In genomic region chr19:45526971-45527370, GRCh38 we compare ENCODE assay signal across 3 cellular contexts.
TF ChIP-seq lines count a peak whose summit lies in the region.

No MANE protein-coding gene starts in this region.

TF ChIP-seq in HEK293, 187 proteins besides CTCF, POLR2A, EP300 and RAD21:
- TF ChIP-seq, protein P1, sequence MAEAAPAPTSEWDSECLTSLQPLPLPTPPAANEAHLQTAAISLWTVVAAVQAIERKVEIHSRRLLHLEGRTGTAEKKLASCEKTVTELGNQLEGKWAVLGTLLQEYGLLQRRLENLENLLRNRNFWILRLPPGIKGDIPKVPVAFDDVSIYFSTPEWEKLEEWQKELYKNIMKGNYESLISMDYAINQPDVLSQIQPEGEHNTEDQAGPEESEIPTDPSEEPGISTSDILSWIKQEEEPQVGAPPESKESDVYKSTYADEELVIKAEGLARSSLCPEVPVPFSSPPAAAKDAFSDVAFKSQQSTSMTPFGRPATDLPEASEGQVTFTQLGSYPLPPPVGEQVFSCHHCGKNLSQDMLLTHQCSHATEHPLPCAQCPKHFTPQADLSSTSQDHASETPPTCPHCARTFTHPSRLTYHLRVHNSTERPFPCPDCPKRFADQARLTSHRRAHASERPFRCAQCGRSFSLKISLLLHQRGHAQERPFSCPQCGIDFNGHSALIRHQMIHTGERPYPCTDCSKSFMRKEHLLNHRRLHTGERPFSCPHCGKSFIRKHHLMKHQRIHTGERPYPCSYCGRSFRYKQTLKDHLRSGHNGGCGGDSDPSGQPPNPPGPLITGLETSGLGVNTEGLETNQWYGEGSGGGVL (tag by site-specific recombination; IDR thresholded peaks at IDR 0.05), result peak; percentile 40; the same call in 1 of the 2 replicates
- TF ChIP-seq ZSCAN4 (tag by site-specific recombination; IDR thresholded peaks at IDR 0.05), result no peak
TF ChIP-seq in HEK293: peak in this region for 1.

TF ChIP-seq in GM12878, 131 proteins besides CTCF, POLR2A, EP300 and RAD21:
- TF ChIP-seq SMARCA5 (IDR thresholded peaks at IDR 0.05) (no peak), RCOR1 (conservative IDR thresholded peaks at IDR 0.05; ENCODE audit: low read depth, low read length) (no peak), SREBF2 (IDR thresholded peaks at IDR 0.05; ENCODE audit: low read length) (no peak), MTA3 (IDR thresholded peaks at IDR 0.05; ENCODE audit: borderline replicate concordance, low read length) (0 out of 2 replicates have a peak, but pooled peaks have one; percentile 8), POLR2AphosphoS5 (IDR thresholded peaks at IDR 0.05; ENCODE audit: low read length) (peak; percentile 28; the same call in 1 of the 2 replicates)

TF ChIP-seq in WTC11, 78 proteins besides CTCF, POLR2A, EP300 and RAD21:
- TF ChIP-seq ZNF317 (CRISPR knock-in tag; IDR thresholded peaks at IDR 0.05; ENCODE audit: borderline replicate concordance, low read depth), result no peak
- TF ChIP-seq, protein P2, sequence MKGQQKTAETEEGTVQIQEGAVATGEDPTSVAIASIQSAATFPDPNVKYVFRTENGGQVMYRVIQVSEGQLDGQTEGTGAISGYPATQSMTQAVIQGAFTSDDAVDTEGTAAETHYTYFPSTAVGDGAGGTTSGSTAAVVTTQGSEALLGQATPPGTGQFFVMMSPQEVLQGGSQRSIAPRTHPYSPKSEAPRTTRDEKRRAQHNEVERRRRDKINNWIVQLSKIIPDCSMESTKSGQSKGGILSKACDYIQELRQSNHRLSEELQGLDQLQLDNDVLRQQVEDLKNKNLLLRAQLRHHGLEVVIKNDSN (CRISPR knock-in tag; IDR thresholded peaks at IDR 0.05), result no peak
- TF ChIP-seq ZNF138 (CRISPR knock-in tag; conservative IDR thresholded peaks at IDR 0.05), result no peak
- no peak for TF ChIP-seq ZNF219 (CRISPR knock-in tag; IDR thresholded peaks at IDR 0.05; ENCODE audit: borderline replicate concordance)
- TF ChIP-seq SP1 (CRISPR knock-in tag; conservative IDR thresholded peaks at IDR 0.05), result no peak
- TF ChIP-seq ZNF396 (CRISPR knock-in tag; IDR thresholded peaks at IDR 0.05; ENCODE audit: borderline replicate concordance), result no peak
- TF ChIP-seq IRF2 (CRISPR knock-in tag; IDR thresholded peaks at IDR 0.05; ENCODE audit: borderline replicate concordance, low read depth), result no peak
- TF ChIP-seq, protein P3, sequence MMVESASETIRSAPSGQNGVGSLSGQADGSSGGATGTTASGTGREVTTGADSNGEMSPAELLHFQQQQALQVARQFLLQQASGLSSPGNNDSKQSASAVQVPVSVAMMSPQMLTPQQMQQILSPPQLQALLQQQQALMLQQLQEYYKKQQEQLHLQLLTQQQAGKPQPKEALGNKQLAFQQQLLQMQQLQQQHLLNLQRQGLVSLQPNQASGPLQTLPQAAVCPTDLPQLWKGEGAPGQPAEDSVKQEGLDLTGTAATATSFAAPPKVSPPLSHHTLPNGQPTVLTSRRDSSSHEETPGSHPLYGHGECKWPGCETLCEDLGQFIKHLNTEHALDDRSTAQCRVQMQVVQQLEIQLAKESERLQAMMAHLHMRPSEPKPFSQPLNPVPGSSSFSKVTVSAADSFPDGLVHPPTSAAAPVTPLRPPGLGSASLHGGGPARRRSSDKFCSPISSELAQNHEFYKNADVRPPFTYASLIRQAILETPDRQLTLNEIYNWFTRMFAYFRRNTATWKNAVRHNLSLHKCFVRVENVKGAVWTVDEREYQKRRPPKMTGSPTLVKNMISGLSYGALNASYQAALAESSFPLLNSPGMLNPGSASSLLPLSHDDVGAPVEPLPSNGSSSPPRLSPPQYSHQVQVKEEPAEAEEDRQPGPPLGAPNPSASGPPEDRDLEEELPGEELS (CRISPR knock-in tag; IDR thresholded peaks at IDR 0.05), result no peak
- TF ChIP-seq CBFB (CRISPR knock-in tag; IDR thresholded peaks at IDR 0.05; ENCODE audit: low read depth), result no peak
- TF ChIP-seq ZNF671 (CRISPR knock-in tag; IDR thresholded peaks at IDR 0.05), result no peak
- no peak for TF ChIP-seq CREB1 (CRISPR knock-in tag; IDR thresholded peaks at IDR 0.05)
- TF ChIP-seq, protein P4, sequence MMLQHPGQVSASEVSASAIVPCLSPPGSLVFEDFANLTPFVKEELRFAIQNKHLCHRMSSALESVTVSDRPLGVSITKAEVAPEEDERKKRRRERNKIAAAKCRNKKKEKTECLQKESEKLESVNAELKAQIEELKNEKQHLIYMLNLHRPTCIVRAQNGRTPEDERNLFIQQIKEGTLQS (CRISPR knock-in tag; conservative IDR thresholded peaks at IDR 0.05), result no peak
- TF ChIP-seq E2F4 (CRISPR knock-in tag; IDR thresholded peaks at IDR 0.05; ENCODE audit: borderline replicate concordance, low read depth), result no peak
- no peak for TF ChIP-seq ZNF425 (CRISPR knock-in tag; conservative IDR thresholded peaks at IDR 0.05)
- TF ChIP-seq TEAD1 (CRISPR knock-in tag; IDR thresholded peaks at IDR 0.05), result no peak
TF ChIP-seq in WTC11: peak in this region for 0.
